In genomic region chr10:96851281-96851680, GRCh38 we compare ENCODE assay signal across 26 cellular contexts. TPM values are rescaled to one million over a fixed set of nuclear protein-coding genes. Genes with fewer than 3 reads are reported as not detected.
DNase-seq lines count a peak whose midpoint lies in the region; ATAC-seq and TF ChIP-seq lines count a peak whose summit lies in the region.
"Had no signal": no experiment of that assay in that cellular context is flagged by ENCODE, and none has a peak within 500 bp of the region (broad histone marks: within the 10 kb centered on the region; RNA-seq: fewer than 3 reads in every experiment).

No MANE protein-coding gene starts in this region.

- H3K27ac ChIP-seq in SK-N-SH (ENCODE audit: low read depth in 2 of 2, low read length in 1 of 2) (peak overlapping the region in 1 of 2 experiments; percentile 57; a peak in 2 of 4 replicates), brain microvascular endothelial cell (peak overlapping the region; percentile 47), hepatocyte (peak overlapping the region; percentile 31), transverse colon (peak overlapping the region in 3 of 4 donors; percentile 31 to 57 (median 52))
- H3K27ac ChIP-seq: 22Rv1, ovary, thyroid gland had no signal

- CTCF ChIA-PET in SK-N-SH (lab: Yijun Ruan, JAX): no interaction called here

- H3K4me2 ChIP-seq in SK-N-SH (peak overlapping the region; percentile 0; the same call in 1 of the 2 replicates), hepatocyte (no peak overlapping the region)

- ATAC-seq in SK-N-SH treated with all-trans-retinoic acid at 6 μM for 48 hours (no peak), esophagus mucosa (no peak)
- ATAC-seq: activated naive CD8-positive, alpha-beta T cell treated with anti-CD3 and anti-CD28 coated beads, Interleukin-2, amount 50 U/mL, for 24 hours; K562; left lobe of liver; natural killer cell treated with Interleukin-12 subunit alpha and Interleukin-12 subunit beta and Interleukin-15 and Interleukin-18, amount 100 ng/mL, for 72 hours had no signal

- no peak for TF ChIP-seq CTCF in SK-N-SH (IDR thresholded peaks at IDR 0.05)
- no peak for TF ChIP-seq CTCF in brain microvascular endothelial cell (IDR thresholded peaks at IDR 0.05; ENCODE audit: low read depth, low read length, missing control alignments)
- TF ChIP-seq CTCF in hepatocyte (IDR thresholded peaks at IDR 0.05; ENCODE audit: poor library complexity): no peak
- no peak for TF ChIP-seq CTCF in transverse colon (IDR thresholded peaks at IDR 0.05)

- in situ Hi-C loops in brain microvascular endothelial cell (cut with HindIII; ENCODE audit: low pct_ligation_motif_present, low sequenced_read_pairs) (no loop called here), transverse colon (cut with MboI; ENCODE audit: low pct_ligation_motif_present in 1 of 4, low pct_unique_long_range_greater_than_20kb in 1 of 4, low sequenced_read_pairs in 3 of 4) (loop anchor here in 1 of 4 donors (10.0 kb wide), 1 partner anchor 64 kb away; no protein-coding TSS in a partner anchor)

- intact Hi-C loops in transverse colon (cut with DNase I; ENCODE audit: low total_unique reads): no loop called here

- H3K9me2 ChIP-seq in SK-N-SH (no peaks in the 10 kb centered on the region), hepatocyte (replicated peaks; ENCODE audit: insufficient read depth) (no peaks in the 10 kb centered on the region)

- H2AFZ ChIP-seq in SK-N-SH (ENCODE audit: low read depth) (no peak overlapping the region), hepatocyte (no peak overlapping the region)

- POLR2A ChIA-PET in SK-N-SH (lab: Yijun Ruan, JAX): no interaction called here

- H3K79me2 ChIP-seq in SK-N-SH (ENCODE audit: insufficient read depth) (peaks cover 94% of the 10 kb centered on the region), hepatocyte (peaks cover 100% of the 10 kb centered on the region)

- TF ChIP-seq RAD21 in SK-N-SH (IDR thresholded peaks at IDR 0.05; ENCODE audit: low read length): no peak

- H3K27me3 ChIP-seq in SK-N-SH (ENCODE audit: insufficient read depth): no peaks in the 10 kb centered on the region
- no peaks in the 10 kb centered on the region for H3K27me3 ChIP-seq in brain microvascular endothelial cell (replicated peaks)
- H3K27me3 ChIP-seq in hepatocyte: no peaks in the 10 kb centered on the region
- H3K27me3 ChIP-seq in transverse colon: no peaks in the 10 kb centered on the region
- H3K27me3 ChIP-seq: ovary, thyroid gland had no signal

- peaks cover 32% of the 10 kb centered on the region for H3F3A ChIP-seq in SK-N-SH (replicated peaks; ENCODE audit: insufficient read depth)

- H4K20me1 ChIP-seq in SK-N-SH (ENCODE audit: insufficient read depth): peaks cover 84% of the 10 kb centered on the region
- peaks cover 88% of the 10 kb centered on the region for H4K20me1 ChIP-seq in hepatocyte (ENCODE audit: insufficient read depth, poor library complexity, severe bottlenecking)

- DNase-seq in SK-N-SH (no peak), brain microvascular endothelial cell (no peak), hepatocyte (ENCODE audit: low spot score) (no peak), transverse colon (no peak), EL (no peak), SIG-M5 (lab: John Stamatoyannopoulos, UW) (no peak)
- DNase-seq: activated CD8-positive, alpha-beta memory T cell treated with anti-CD3 and anti-CD28 coated beads, Interleukin-2, amount 50 U/mL, for 48 hours; activated effector memory CD4-positive, alpha-beta T cell treated with Interleukin-2 at 50 U/mL for 16 hours; activated naive CD8-positive, alpha-beta T cell treated with anti-CD3 and anti-CD28 coated beads, Interleukin-2, amount 50 U/mL, for 24 hours; CD8-positive, alpha-beta memory T cell; cortex of kidney; endodermal cell; midbrain; MM.1S; NCI-H1417 treated with DMSO at 0.1 percent for 48 hours; NCI-H446; ovary; right cardiac atrium; T-helper 9 cell; thyroid gland had no signal

- TF ChIP-seq POLR2A in transverse colon (IDR thresholded peaks at IDR 0.05): no peak

- H3K4me1 ChIP-seq in SK-N-SH (ENCODE audit: control insufficient read depth in 1 of 2, insufficient read depth in 2 of 2, low read depth in 1 of 2, low read length in 1 of 2) (peaks cover 0 to 23% of the 10 kb centered on the region in 2 experiments; a peak in 1 of 4 replicates), hepatocyte (ENCODE audit: insufficient read depth) (no peaks in the 10 kb centered on the region), transverse colon (peaks cover 3 to 16% (median 7%) of the 10 kb centered on the region in 4 donors)

- H3K9me3 ChIP-seq in SK-N-SH: no peaks in the 10 kb centered on the region
- no peaks in the 10 kb centered on the region for H3K9me3 ChIP-seq in hepatocyte (ENCODE audit: low read depth)
- no peaks in the 10 kb centered on the region for H3K9me3 ChIP-seq in transverse colon
- H3K9me3 ChIP-seq: ovary, thyroid gland had no signal

- no peak overlapping the region for H3K9ac ChIP-seq in SK-N-SH

- H3K4me3 ChIP-seq in SK-N-SH (ENCODE audit: low read depth in 2 of 2, low read length in 1 of 2): no peak overlapping the region
- no peak overlapping the region for H3K4me3 ChIP-seq in brain microvascular endothelial cell (ENCODE audit: low read depth, low read length)
- H3K4me3 ChIP-seq in hepatocyte: no peak overlapping the region
- no peak overlapping the region for H3K4me3 ChIP-seq in transverse colon
- H3K4me3 ChIP-seq: K562, ovary, thyroid gland had no signal

- 89% methylated on average over 6 of the region's 6 CpGs for WGBS in SK-N-SH (ENCODE audit: low lambda C conversion rate)
- WGBS in hepatocyte (ENCODE audit: low lambda C conversion rate, missing lambda C conversion rate): 80% methylated on average over 6 of the region's 6 CpGs
- 51 to 57% methylated on average over 6 of the region's 6 CpGs for WGBS in transverse colon (ENCODE audit: low coverage in 1 of 2), 2 donors

- peaks cover 0 to 6% of the 10 kb centered on the region in 2 experiments for H3K36me3 ChIP-seq in SK-N-SH (replicated peaks in 1 of 2; ENCODE audit: control insufficient read depth in 1 of 2, insufficient read depth in 2 of 2, low read length in 1 of 2)
- H3K36me3 ChIP-seq in brain microvascular endothelial cell (replicated peaks): no peaks in the 10 kb centered on the region
- H3K36me3 ChIP-seq in hepatocyte (replicated peaks; ENCODE audit: insufficient read depth, low read depth): no peaks in the 10 kb centered on the region
- no peaks in the 10 kb centered on the region for H3K36me3 ChIP-seq in transverse colon
- H3K36me3 ChIP-seq: ovary, thyroid gland had no signal

- no peak for TF ChIP-seq EP300 in SK-N-SH (IDR thresholded peaks at IDR 0.05; ENCODE audit: borderline replicate concordance in 1 of 2, low read depth in 1 of 2, low read length in 1 of 2)
- TF ChIP-seq EP300 in transverse colon (IDR thresholded peaks at IDR 0.05; ENCODE audit: low read depth): no peak

TF ChIP-seq in SK-N-SH, 30 proteins besides CTCF, POLR2A, EP300 and RAD21:
- TF ChIP-seq EZH2phosphoT487 (IDR thresholded peaks at IDR 0.05; ENCODE audit: borderline replicate concordance, low read depth): no peak
- TF ChIP-seq MXI1 (IDR thresholded peaks at IDR 0.05; ENCODE audit: low read depth, low read length): no peak

TF ChIP-seq in SK-N-SH treated with all-trans-retinoic acid at 6 μM for 48 hours, 23 proteins besides CTCF, POLR2A, EP300 and RAD21 (continues in another document):
- TF ChIP-seq CSRNP3 (CRISPR knock-in tag; IDR thresholded peaks at IDR 0.05) (no peak), PPARA (CRISPR knock-in tag; IDR thresholded peaks at IDR 0.05; ENCODE audit: borderline replicate concordance) (no peak), ZFP3 (CRISPR knock-in tag; IDR thresholded peaks at IDR 0.05) (no peak), RARB (CRISPR knock-in tag; IDR thresholded peaks at IDR 0.05) (no peak), TOX (CRISPR knock-in tag; IDR thresholded peaks at IDR 0.05; ENCODE audit: borderline replicate concordance) (no peak), BACH2 (CRISPR knock-in tag; IDR thresholded peaks at IDR 0.05; ENCODE audit: borderline replicate concordance) (no peak), ESRRG (CRISPR knock-in tag; IDR thresholded peaks at IDR 0.05) (no peak), ARNTL (CRISPR knock-in tag; IDR thresholded peaks at IDR 0.05; ENCODE audit: borderline replicate concordance, low read depth) (no peak)
- TF ChIP-seq, protein P1, sequence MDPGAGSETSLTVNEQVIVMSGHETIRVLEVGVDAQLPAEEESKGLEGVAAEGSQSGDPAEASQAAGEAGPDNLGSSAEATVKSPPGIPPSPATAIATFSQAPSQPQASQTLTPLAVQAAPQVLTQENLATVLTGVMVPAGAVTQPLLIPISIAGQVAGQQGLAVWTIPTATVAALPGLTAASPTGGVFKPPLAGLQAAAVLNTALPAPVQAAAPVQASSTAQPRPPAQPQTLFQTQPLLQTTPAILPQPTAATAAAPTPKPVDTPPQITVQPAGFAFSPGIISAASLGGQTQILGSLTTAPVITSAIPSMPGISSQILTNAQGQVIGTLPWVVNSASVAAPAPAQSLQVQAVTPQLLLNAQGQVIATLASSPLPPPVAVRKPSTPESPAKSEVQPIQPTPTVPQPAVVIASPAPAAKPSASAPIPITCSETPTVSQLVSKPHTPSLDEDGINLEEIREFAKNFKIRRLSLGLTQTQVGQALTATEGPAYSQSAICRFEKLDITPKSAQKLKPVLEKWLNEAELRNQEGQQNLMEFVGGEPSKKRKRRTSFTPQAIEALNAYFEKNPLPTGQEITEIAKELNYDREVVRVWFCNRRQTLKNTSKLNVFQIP (CRISPR knock-in tag; IDR thresholded peaks at IDR 0.05; ENCODE audit: borderline replicate concordance, low read depth): no peak

RNA-seq across cellular contexts. Expression of gene LCOR, which starts 19.2 kb away (rescaled TPM):
- 1.9 and 2.6 TPM in 2 replicates for polyA plus RNA-seq in SK-N-SH (2012; rRNA removed)
- polyA plus RNA-seq in SK-N-SH (2012; cell fraction: cytosol; rRNA removed): 2.4 and 2.6 TPM in 2 replicates
- 3.3 and 4.4 TPM in 2 replicates for polyA plus RNA-seq in SK-N-SH (2012; cell fraction: nucleus; rRNA removed)
- 48.7 and 52.4 TPM in 2 replicates for total RNA-seq in hepatocyte
- polyA plus RNA-seq in hepatocyte: 24.0 and 26.1 TPM in 2 replicates
- 10 to 100 TPM; 47.2 to 86.4 (median 60.0) TPM for total RNA-seq in transverse colon
- 26.8 TPM for total RNA-seq in esophagus mucosa
